ENCODE assay signal across 9 cellular contexts in the genomic region with DNA sequence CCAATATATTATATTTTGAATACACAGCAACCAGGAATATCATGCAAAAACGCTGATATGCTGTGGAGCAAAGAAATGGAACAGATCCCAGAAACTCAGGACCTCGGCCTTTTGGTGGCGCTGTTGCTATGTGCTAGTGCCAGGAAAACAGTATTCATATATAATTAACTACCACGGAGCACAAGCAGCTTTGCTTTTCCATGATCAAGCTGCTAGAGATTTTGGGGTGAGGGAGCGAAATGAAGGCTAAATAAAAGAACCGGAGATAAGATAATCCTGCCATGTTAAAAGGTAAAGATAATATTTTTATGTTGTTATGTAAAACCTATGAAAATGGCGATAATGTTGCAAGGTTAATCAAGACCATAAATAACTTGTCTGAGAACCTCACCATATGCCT.
DNase-seq lines count a peak whose midpoint lies in the region; ATAC-seq, FAIRE-seq and TF ChIP-seq lines count a peak whose summit lies in the region.
"Had no signal": no experiment of that assay in that cellular context is flagged by ENCODE, and none has a peak within 500 bp of the region (broad histone marks: within the 10 kb centered on the region; RNA-seq: fewer than 3 reads in every experiment).

No MANE protein-coding gene starts in this region.

- H3K9me3 ChIP-seq in HAP-1 (no peaks in the 10 kb centered on the region), NT2/D1 (ENCODE audit: insufficient read depth, low read length) (no peaks in the 10 kb centered on the region), HepG2 (ENCODE audit: low read length) (no peaks in the 10 kb centered on the region)

- TF ChIP-seq CTCF in cardiac fibroblast (IDR thresholded peaks at IDR 0.05; ENCODE audit: low read depth, low read length) (peak; percentile 74), HepG2 (CRISPR knock-in tag; IDR thresholded peaks at IDR 0.05) (peak; percentile 64)

- CTCF ChIA-PET in HepG2 (lab: Yijun Ruan, JAX; ENCODE audit: low intra/inter-chr PET ratio, low total read pairs): interaction anchor here (0.7 kb wide), 1 partner anchor 229 kb away, joined by 3 read pairs; no protein-coding TSS in a partner anchor

- in situ Hi-C loops in HAP-1 (cut with MboI; ENCODE audit: low sequenced_read_pairs): no loop called here
- in situ Hi-C loops in HepG2 (cut with HindIII; ENCODE audit: extremely low pct_ligation_motif_present, low pct_unique_long_range_greater_than_20kb): no loop called here

- no peaks in the 10 kb centered on the region for H3K79me2 ChIP-seq in HepG2 (ENCODE audit: insufficient read depth, low read length)

- intact Hi-C loops in HepG2 (cut with micrococcal nuclease; ENCODE audit: unreplicated experiment): loop anchor here (2.0 kb wide), 1 partner anchor 229 kb away; no protein-coding TSS in a partner anchor

- peak; percentile 58 for DNase-seq in COR-L47 (lab: John Stamatoyannopoulos, UW)
- peak; percentile 62 to 85 for DNase-seq in HAP-1 (ENCODE audit: low spot score in 2 of 2)
- DNase-seq in NT2/D1 (ENCODE audit: low read depth, low spot score): peak; percentile 46
- peak; percentile 65 to 81 for DNase-seq in cardiac fibroblast (ENCODE audit: low read depth in 2 of 2)
- DNase-seq in HepG2 (ENCODE audit: low spot score): peak; percentile 30
- DNase-seq in 8988T: no peak

- H3K27me3 ChIP-seq in HAP-1 (ENCODE audit: low read depth) (no peaks in the 10 kb centered on the region), NT2/D1 (ENCODE audit: insufficient read depth, insufficient read length) (no peaks in the 10 kb centered on the region), HepG2 (ENCODE audit: control insufficient read depth in 1 of 2, insufficient read depth in 2 of 2, low read length in 2 of 2) (no peaks in the 10 kb centered on the region; a peak in 1 of 5 replicates)

- H3K4me3 ChIP-seq in HAP-1 (no peak overlapping the region), NT2/D1 (ENCODE audit: insufficient read length, low read depth) (no peak overlapping the region), cardiac fibroblast (replicated peaks in 1 of 2; ENCODE audit: low read depth in 2 of 2, low read length in 2 of 2) (no peak overlapping the region), HepG2 (replicated peaks in 1 of 3; ENCODE audit: insufficient read depth in 1 of 3, low read depth in 2 of 3, low read length in 3 of 3) (no peak overlapping the region)

- H3K9ac ChIP-seq in NT2/D1 (ENCODE audit: insufficient read length, low read depth): no peak overlapping the region
- no peak overlapping the region for H3K9ac ChIP-seq in HepG2 (ENCODE audit: insufficient read depth, low read depth, low read length)

- no peaks in the 10 kb centered on the region for H3K27me3 Mint-ChIP-seq in activated T-helper 17 cell treated with anti-CD3 and anti-CD28 coated beads, Interleukin-2, amount 50 U/mL, for 72 hours
- H3K27me3 Mint-ChIP-seq: T-cell had no signal

- H3K36me3 Mint-ChIP-seq in activated T-helper 17 cell treated with anti-CD3 and anti-CD28 coated beads, Interleukin-2, amount 50 U/mL, for 72 hours (ENCODE audit: low read depth): no peaks in the 10 kb centered on the region
- H3K36me3 Mint-ChIP-seq: T-cell had no signal

- H3K4me3 Mint-ChIP-seq in activated T-helper 17 cell treated with anti-CD3 and anti-CD28 coated beads, Interleukin-2, amount 50 U/mL, for 72 hours: no peak overlapping the region
- H3K4me3 Mint-ChIP-seq: T-cell had no signal

- no peak overlapping the region for H3K27ac ChIP-seq in HepG2 (ENCODE audit: extremely low read length, insufficient read depth, low read length)

- no peak for TF ChIP-seq EP300 in HepG2 (IDR thresholded peaks at IDR 0.05; ENCODE audit: low read depth in 2 of 2, low read length in 2 of 2)
- no peak for TF ChIP-seq EP300 in HepG2 (CRISPR knock-in tag; IDR thresholded peaks at IDR 0.05; ENCODE audit: borderline replicate concordance)

- FAIRE-seq in HepG2 (lab: Jason Lieb, UNC): no peak

- no peak for TF ChIP-seq RAD21 in HepG2 (CRISPR knock-in tag; IDR thresholded peaks at IDR 0.05)

- H3K4me1 ChIP-seq in HAP-1 (no peaks in the 10 kb centered on the region), NT2/D1 (ENCODE audit: insufficient read depth, insufficient read length) (no peaks in the 10 kb centered on the region), HepG2 (ENCODE audit: insufficient read depth, low read length) (peaks cover 11% of the 10 kb centered on the region)

- POLR2A ChIA-PET in HepG2 (lab: Yijun Ruan, JAX): no interaction called here

- no peaks in the 10 kb centered on the region for H3K4me1 Mint-ChIP-seq in activated T-helper 17 cell treated with anti-CD3 and anti-CD28 coated beads, Interleukin-2, amount 50 U/mL, for 72 hours
- H3K4me1 Mint-ChIP-seq: T-cell had no signal

- peak; percentile 60; the same call in 2 of the 3 replicates for ATAC-seq in HepG2
- no peak for ATAC-seq in HG03342 (IDR thresholded peaks at IDR 0.05; ENCODE audit: unreplicated experiment)
- ATAC-seq in activated T-helper 17 cell treated with anti-CD3 and anti-CD28 coated beads, Interleukin-2, amount 50 U/mL, for 72 hours (replicated peaks): no peak
- ATAC-seq: T-cell had no signal

- BruUV-seq in HepG2 (replicated peaks; lab: Mats Ljungman, UMichigan): no TSS peak

- no peaks in the 10 kb centered on the region for H4K20me1 ChIP-seq in HepG2 (ENCODE audit: insufficient read depth, low read length)

- H3K36me3 ChIP-seq in HAP-1 (replicated peaks): no peaks in the 10 kb centered on the region
- H3K36me3 ChIP-seq in NT2/D1 (ENCODE audit: insufficient read depth, insufficient read length, low read length): peaks cover 36% of the 10 kb centered on the region
- no peaks in the 10 kb centered on the region for H3K36me3 ChIP-seq in HepG2 (replicated peaks in 1 of 2; ENCODE audit: control insufficient read depth in 1 of 2, insufficient read depth in 2 of 2, low read length in 2 of 2)

- 13% methylated on average over 7 of the region's 7 CpGs for WGBS in HepG2 (ENCODE audit: low lambda C conversion rate)

- no peak overlapping the region for H3K4me2 ChIP-seq in HepG2 (ENCODE audit: low read depth, low read length)

- TF ChIP-seq POLR2A in HepG2 (IDR thresholded peaks at IDR 0.05; ENCODE audit: insufficient read depth in 1 of 2, low read depth in 2 of 2, low read length in 2 of 2): no peak

- H3K27ac Mint-ChIP-seq in activated T-helper 17 cell treated with anti-CD3 and anti-CD28 coated beads, Interleukin-2, amount 50 U/mL, for 72 hours: no peak overlapping the region
- H3K27ac Mint-ChIP-seq: T-cell had no signal

- H3K9me3 Mint-ChIP-seq in activated T-helper 17 cell treated with anti-CD3 and anti-CD28 coated beads, Interleukin-2, amount 50 U/mL, for 72 hours: no peaks in the 10 kb centered on the region

- no peak overlapping the region for H2AFZ ChIP-seq in HepG2 (ENCODE audit: low read length)

TF ChIP-seq in HepG2, 621 proteins besides CTCF, POLR2A, EP300 and RAD21:
- TF ChIP-seq, protein P1, sequence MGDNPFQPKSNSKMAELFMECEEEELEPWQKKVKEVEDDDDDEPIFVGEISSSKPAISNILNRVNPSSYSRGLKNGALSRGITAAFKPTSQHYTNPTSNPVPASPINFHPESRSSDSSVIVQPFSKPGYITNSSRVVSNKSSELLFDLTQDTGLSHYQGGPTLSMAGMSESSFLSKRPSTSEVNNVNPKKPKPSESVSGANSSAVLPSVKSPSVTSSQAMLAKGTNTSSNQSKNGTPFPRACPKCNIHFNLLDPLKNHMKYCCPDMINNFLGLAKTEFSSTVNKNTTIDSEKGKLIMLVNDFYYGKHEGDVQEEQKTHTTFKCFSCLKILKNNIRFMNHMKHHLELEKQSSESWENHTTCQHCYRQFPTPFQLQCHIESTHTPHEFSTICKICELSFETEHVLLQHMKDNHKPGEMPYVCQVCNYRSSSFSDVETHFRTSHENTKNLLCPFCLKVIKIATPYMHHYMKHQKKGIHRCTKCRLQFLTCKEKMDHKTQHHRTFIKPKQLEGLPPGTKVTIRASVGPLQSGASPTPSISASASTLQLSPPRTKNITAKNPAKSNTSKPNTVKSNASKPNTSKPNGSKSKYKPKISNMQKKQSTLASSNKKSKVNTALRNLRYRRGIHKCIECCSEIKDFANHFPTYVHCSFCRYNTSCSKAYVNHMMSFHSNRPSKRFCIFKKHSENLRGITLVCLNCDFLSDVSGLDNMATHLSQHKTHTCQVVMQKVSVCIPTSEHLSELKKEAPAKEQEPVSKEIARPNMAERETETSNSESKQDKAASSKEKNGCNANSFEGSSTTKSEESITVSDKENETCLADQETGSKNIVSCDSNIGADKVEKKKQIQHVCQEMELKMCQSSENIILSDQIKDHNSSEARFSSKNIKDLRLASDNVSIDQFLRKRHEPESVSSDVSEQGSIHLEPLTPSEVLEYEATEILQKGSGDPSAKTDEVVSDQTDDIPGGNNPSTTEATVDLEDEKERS (CRISPR knock-in tag; IDR thresholded peaks at IDR 0.05): no peak
- TF ChIP-seq ZFY (CRISPR knock-in tag; IDR thresholded peaks at IDR 0.05) (no peak), SIN3B (IDR thresholded peaks at IDR 0.05; ENCODE audit: low read length) (no peak), STAG1 (CRISPR knock-in tag; IDR thresholded peaks at IDR 0.05) (peak; percentile 56), ZNF720 (CRISPR knock-in tag; IDR thresholded peaks at IDR 0.05) (no peak), GATAD1 (CRISPR knock-in tag; IDR thresholded peaks at IDR 0.05) (no peak)
- TF ChIP-seq, protein P2, sequence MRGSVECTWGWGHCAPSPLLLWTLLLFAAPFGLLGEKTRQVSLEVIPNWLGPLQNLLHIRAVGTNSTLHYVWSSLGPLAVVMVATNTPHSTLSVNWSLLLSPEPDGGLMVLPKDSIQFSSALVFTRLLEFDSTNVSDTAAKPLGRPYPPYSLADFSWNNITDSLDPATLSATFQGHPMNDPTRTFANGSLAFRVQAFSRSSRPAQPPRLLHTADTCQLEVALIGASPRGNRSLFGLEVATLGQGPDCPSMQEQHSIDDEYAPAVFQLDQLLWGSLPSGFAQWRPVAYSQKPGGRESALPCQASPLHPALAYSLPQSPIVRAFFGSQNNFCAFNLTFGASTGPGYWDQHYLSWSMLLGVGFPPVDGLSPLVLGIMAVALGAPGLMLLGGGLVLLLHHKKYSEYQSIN (CRISPR knock-in tag; IDR thresholded peaks at IDR 0.05; ENCODE audit: borderline replicate concordance): no peak
TF ChIP-seq in HepG2: peak in this region for 1.
